Comparison of ENCODE assay signal across 28 cellular contexts in genomic region chr7:122790558-122790957, GRCh38.
A peak's percentile ranks its signal among the peaks of the same experiment; 100 is the strongest.
DNase-seq lines count a peak whose midpoint lies in the region; ATAC-seq and TF ChIP-seq lines count a peak whose summit lies in the region.
"Had no signal": no experiment of that assay in that cellular context is flagged by ENCODE, and none has a peak within 500 bp of the region (broad histone marks: within the 10 kb centered on the region; RNA-seq: fewer than 3 reads in every experiment).

No MANE protein-coding gene starts in this region.

- no peaks in the 10 kb centered on the region for H4K20me1 ChIP-seq in osteoblast (ENCODE audit: insufficient read depth, low read length)

- TF ChIP-seq CTCF in glutamatergic neuron (IDR thresholded peaks at IDR 0.05; ENCODE audit: partially characterized antibody, unreplicated experiment) (no peak), osteoblast (IDR thresholded peaks at IDR 0.05; ENCODE audit: extremely low read depth, low read depth, low read length) (no peak), foreskin keratinocyte (conservative IDR thresholded peaks at IDR 0.05) (no peak)

- no peaks in the 10 kb centered on the region for H3K79me2 ChIP-seq in osteoblast (ENCODE audit: insufficient read depth, low read length)

- H3K9me3 ChIP-seq in osteoblast (ENCODE audit: low read depth, low read length), result no peaks in the 10 kb centered on the region
- H3K9me3 ChIP-seq: transverse colon had no signal

- H3K4me2 ChIP-seq in osteoblast (ENCODE audit: insufficient read depth, low read length), result no peak overlapping the region

- no peak overlapping the region for H3K4me3 ChIP-seq in osteoblast (ENCODE audit: insufficient read depth, low read length)
- H3K4me3 ChIP-seq: coronary artery, transverse colon had no signal

- H3K27ac ChIP-seq in osteoblast (ENCODE audit: low read depth, low read length) (no peak overlapping the region), foreskin keratinocyte (no peak overlapping the region)
- H3K27ac ChIP-seq: coronary artery, transverse colon had no signal

- peaks cover 3% of the 10 kb centered on the region for H3K27me3 Mint-ChIP-seq in glutamatergic neuron (ENCODE audit: unreplicated experiment)
- H3K27me3 Mint-ChIP-seq: CD4-positive, CD25-positive, alpha-beta regulatory T cell; T-helper 17 cell had no signal

- no peak overlapping the region for H2AFZ ChIP-seq in osteoblast (ENCODE audit: low read length)

- H3K27ac Mint-ChIP-seq in glutamatergic neuron (ENCODE audit: unreplicated experiment), result peak overlapping the region; percentile 49
- H3K27ac Mint-ChIP-seq: CD4-positive, CD25-positive, alpha-beta regulatory T cell; immature natural killer cell; nephron progenitor cell; T-helper 17 cell had no signal

- H3K27me3 ChIP-seq in osteoblast (ENCODE audit: insufficient read depth, low read length) (no peaks in the 10 kb centered on the region), foreskin keratinocyte (no peaks in the 10 kb centered on the region)
- H3K27me3 ChIP-seq: transverse colon had no signal

- H3K4me1 ChIP-seq in osteoblast (ENCODE audit: insufficient read depth, low read length), result no peaks in the 10 kb centered on the region
- no peaks in the 10 kb centered on the region for H3K4me1 ChIP-seq in foreskin keratinocyte
- H3K4me1 ChIP-seq: transverse colon had no signal

- DNase-seq in NCI-H748 (lab: John Stamatoyannopoulos, UW; ENCODE audit: unreplicated experiment), result peak; percentile 43
- no peak for DNase-seq in NCI-H748 treated with DMSO at 0.1 percent for 48 hours (lab: John Stamatoyannopoulos, UW)
- DNase-seq in NCI-H1436 treated with DMSO at 0.1 percent for 48 hours (lab: John Stamatoyannopoulos, UW), result peak; percentile 75
- DNase-seq in NCI-H510A treated with DMSO at 0.1 percent for 48 hours (lab: John Stamatoyannopoulos, UW), result peak; percentile 54
- DNase-seq in glutamatergic neuron, result no peak
- no peak for DNase-seq in osteoblast (ENCODE audit: insufficient read length, low spot score, missing footprints)
- no peak for DNase-seq in activated gamma-delta T cell (lab: John Stamatoyannopoulos, UW)
- no peak for DNase-seq in foreskin keratinocyte
- DNase-seq: activated CD4-positive, alpha-beta T cell treated with anti-CD3 and anti-CD28 coated beads, Interleukin-2, amount 50 U/mL, for 48 hours; activated naive CD4-positive, alpha-beta T cell; activated T-cell treated with anti-CD3 and anti-CD28 coated beads, Interleukin-2, amount 50 U/mL, for 48 hours; AML-193; caudate nucleus; CD4-positive, CD25-positive, alpha-beta regulatory T cell; effector CD8-positive, alpha-beta T cell; hypothalamus; immature natural killer cell; left cardiac atrium; mammary epithelial cell; NCI-H226; nephron progenitor cell; PC-3; stimulated activated CD4-positive, alpha-beta T cell treated with anti-CD3 and anti-CD28 coated beads, Interleukin-4, amount 100 ng/mL, for 24 hours; T-helper 17 cell; transverse colon had no signal

- no peak for ATAC-seq in foreskin keratinocyte
- ATAC-seq: activated CD4-positive, CD25-positive, alpha-beta regulatory T cell treated with anti-CD3 and anti-CD28 coated beads, Interleukin-2, amount 50 U/mL, for 24 hours; HCT116; left cardiac atrium; PC-3; T-helper 17 cell had no signal

- H3K36me3 ChIP-seq in osteoblast (ENCODE audit: insufficient read depth, low read length), result no peaks in the 10 kb centered on the region
- H3K36me3 ChIP-seq: transverse colon had no signal

- H3K36me3 Mint-ChIP-seq in glutamatergic neuron (ENCODE audit: unreplicated experiment), result no peaks in the 10 kb centered on the region
- H3K36me3 Mint-ChIP-seq: CD4-positive, CD25-positive, alpha-beta regulatory T cell; immature natural killer cell had no signal

- H3K4me1 Mint-ChIP-seq in glutamatergic neuron (ENCODE audit: low read depth, unreplicated experiment), result peaks cover 24% of the 10 kb centered on the region
- H3K4me1 Mint-ChIP-seq: CD4-positive, CD25-positive, alpha-beta regulatory T cell; immature natural killer cell; nephron progenitor cell; T-helper 17 cell had no signal

- H3K9me3 Mint-ChIP-seq in glutamatergic neuron (ENCODE audit: unreplicated experiment), result no peaks in the 10 kb centered on the region
- H3K9me3 Mint-ChIP-seq: nephron progenitor cell had no signal

- H3K4me3 Mint-ChIP-seq in glutamatergic neuron (ENCODE audit: unreplicated experiment), result peak overlapping the region; percentile 51
- H3K4me3 Mint-ChIP-seq: CD4-positive, CD25-positive, alpha-beta regulatory T cell; immature natural killer cell; nephron progenitor cell; T-helper 17 cell had no signal

Comparison
In these comparisons a context has a peak if more than half of its experiments do, and no peak if none do; other contexts are left out.
1. DNase-seq: peak in NCI-H748 (single experiment), NCI-H1436 treated with DMSO at 0.1 percent for 48 hours (single experiment) and NCI-H510A treated with DMSO at 0.1 percent for 48 hours (single experiment); none in NCI-H748 treated with DMSO at 0.1 percent for 48 hours (single experiment), glutamatergic neuron (single experiment), osteoblast (single experiment), activated gamma-delta T cell (single experiment) and foreskin keratinocyte (0 of 2).